In genomic region chr17:65902831-65903549, GRCh38 we compare ENCODE assay signal across 1 cellular context.
TF ChIP-seq lines count a peak whose summit lies in the region.

No MANE protein-coding gene starts in this region.

TF ChIP-seq in GM23338, 12 proteins besides CTCF, POLR2A, EP300 and RAD21 (continued from another document):
- TF ChIP-seq ETS1 (IDR thresholded peaks at IDR 0.05) (no peak), EZH2 (IDR thresholded peaks at IDR 0.05; ENCODE audit: low read depth, unreplicated experiment) (no peak), JUNB (IDR thresholded peaks at IDR 0.05; ENCODE audit: unreplicated experiment) (no peak), REST (IDR thresholded peaks at IDR 0.05; ENCODE audit: unreplicated experiment) (no peak), EZH2phosphoT487 (IDR thresholded peaks at IDR 0.05; ENCODE audit: unreplicated experiment) (no peak), NANOG (IDR thresholded peaks at IDR 0.05; ENCODE audit: borderline replicate concordance) (no peak), ZNF114 (CRISPR knock-in tag; IDR thresholded peaks at IDR 0.05) (no peak), POLR2AphosphoS5 (IDR thresholded peaks at IDR 0.05; ENCODE audit: low read depth) (no peak)
TF ChIP-seq in GM23338: peak in this region for 0.
